8 cellular contexts compared by ENCODE assay signal in the genomic region with DNA sequence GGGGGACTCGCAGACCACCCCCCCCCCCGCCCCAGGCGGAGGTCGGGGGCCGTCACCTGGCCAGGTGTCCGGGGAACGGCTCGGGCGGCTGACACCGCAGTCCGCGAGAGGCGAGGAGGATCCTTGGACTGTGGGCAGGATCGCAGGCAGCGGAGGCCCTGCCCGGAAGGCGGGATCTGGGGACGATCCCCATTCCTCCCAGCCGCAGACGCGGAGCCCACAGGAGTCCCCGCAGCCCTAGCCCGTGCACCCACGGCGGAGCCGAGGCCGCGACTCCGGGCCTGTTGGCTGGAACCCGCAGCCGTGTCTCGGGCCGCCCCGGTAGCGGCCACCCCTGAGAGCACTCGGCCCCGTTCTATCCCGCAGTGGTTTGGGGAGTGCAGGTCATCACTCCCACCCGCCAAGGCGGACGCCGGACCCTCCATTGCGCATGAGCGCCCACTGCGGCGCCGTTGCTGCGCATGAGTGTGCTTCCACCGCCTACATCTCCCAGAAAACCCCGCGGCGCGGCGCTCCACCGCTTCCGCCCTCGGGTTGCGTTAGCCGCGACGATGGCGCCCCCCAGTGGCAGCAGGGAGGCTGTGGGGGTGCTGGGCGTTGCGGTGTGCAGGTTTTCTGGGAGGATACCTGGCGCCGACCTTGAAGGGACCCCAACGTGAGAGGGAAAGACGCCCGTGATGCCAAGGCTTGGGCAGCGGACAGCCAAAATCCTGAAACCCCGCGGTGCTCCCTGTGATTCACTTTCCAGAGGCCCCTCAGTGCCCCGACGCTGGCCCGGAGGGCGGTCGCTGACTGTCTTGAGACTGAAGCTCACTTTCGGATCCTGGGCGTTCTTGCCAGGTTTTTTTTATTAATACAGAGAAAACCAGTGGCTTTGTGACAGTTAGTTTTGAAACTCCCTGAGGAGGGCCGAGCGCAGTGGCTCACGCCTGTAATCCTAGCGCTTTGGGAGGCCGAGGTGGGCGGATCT. TPM values are rescaled to one million over a fixed set of nuclear protein-coding genes. Genes with fewer than 3 reads are reported as not detected.
DNase-seq lines count a peak whose midpoint lies in the region; ATAC-seq, FAIRE-seq and TF ChIP-seq lines count a peak whose summit lies in the region.

No MANE protein-coding gene starts in this region.

- TF ChIP-seq RAD21 in H1 (IDR thresholded peaks at IDR 0.05 in 1 of 2, conservative IDR thresholded peaks at IDR 0.05 in 1 of 2; ENCODE audit: low read depth in 2 of 2, low read length in 2 of 2): peak; percentile 99

- no peak overlapping the region; the same call in 1 of the 2 replicates for H2AFZ ChIP-seq in H1 (ENCODE audit: low read length)

- FAIRE-seq in H1 (lab: Jason Lieb, UNC): no peak

- H3K27me3 ChIP-seq in H1 (replicated peaks in 1 of 4; ENCODE audit: control insufficient read depth in 3 of 4, extremely low read depth in 1 of 4, insufficient read depth in 3 of 4, low read length in 3 of 4): no peaks in the 10 kb centered on the region

- H3K36me3 ChIP-seq in H1 (ENCODE audit: control insufficient read depth in 2 of 4, insufficient read depth in 4 of 4, low read length in 3 of 4): no peaks in the 10 kb centered on the region

- peaks cover 12% of the 10 kb centered on the region for H3K36me3 Mint-ChIP-seq in activated CD8-positive, alpha-beta memory T cell treated with anti-CD3 and anti-CD28 coated beads, Interleukin-2, amount 10 ng/mL, durations not matched to agents 7 days and 5 days
- peaks cover 2% of the 10 kb centered on the region for H3K36me3 Mint-ChIP-seq in memory B cell

- H3K27me3 Mint-ChIP-seq in activated CD8-positive, alpha-beta memory T cell treated with anti-CD3 and anti-CD28 coated beads, Interleukin-2, amount 10 ng/mL, durations not matched to agents 7 days and 5 days: no peaks in the 10 kb centered on the region
- H3K27me3 Mint-ChIP-seq in memory B cell: no peaks in the 10 kb centered on the region

- no peak overlapping the region for H2BK120ac ChIP-seq in H1 (replicated peaks; ENCODE audit: low read depth, low read length)

- peaks cover 4% of the 10 kb centered on the region; the same call in 1 of the 2 replicates for H3K23me2 ChIP-seq in H1 (ENCODE audit: low read depth, low read length)

- peak overlapping the region; percentile 85 to 94 for H3K4me2 ChIP-seq in H1 (ENCODE audit: insufficient read depth in 1 of 2, low read depth in 2 of 2, low read length in 2 of 2)

- H3K14ac ChIP-seq in H1 (ENCODE audit: insufficient read length): no peak overlapping the region

- H3K9me3 Mint-ChIP-seq in activated CD8-positive, alpha-beta memory T cell treated with anti-CD3 and anti-CD28 coated beads, Interleukin-2, amount 10 ng/mL, durations not matched to agents 7 days and 5 days (ENCODE audit: low read depth): peaks cover 3% of the 10 kb centered on the region
- no peaks in the 10 kb centered on the region for H3K9me3 Mint-ChIP-seq in memory B cell

- peak overlapping the region; percentile 75; the same call in 1 of the 2 replicates for H3K27ac ChIP-seq in H1 (ENCODE audit: low read depth, low read length)

- peaks cover 13% of the 10 kb centered on the region for H3K4me1 Mint-ChIP-seq in activated CD8-positive, alpha-beta memory T cell treated with anti-CD3 and anti-CD28 coated beads, Interleukin-2, amount 10 ng/mL, durations not matched to agents 7 days and 5 days
- H3K4me1 Mint-ChIP-seq in memory B cell: peaks cover 6% of the 10 kb centered on the region

- H2BK5ac ChIP-seq in H1 (ENCODE audit: low read depth, low read length): peak overlapping the region; percentile 78; the same call in 1 of the 2 replicates

- H4K8ac ChIP-seq in H1 (ENCODE audit: extremely low read depth, insufficient read depth, low read length): peak overlapping the region; percentile 94

- CTCF ChIA-PET in activated CD8-positive, alpha-beta memory T cell treated with anti-CD3 and anti-CD28 coated beads, Interleukin-2, amount 10 ng/mL, durations not matched to agents 7 days and 5 days (lab: Charles Lee): interaction anchor here (0.8 to 1.4 kb wide), 6 partner anchors 10 to 1056 kb away, joined by 3 to 4 read pairs (median 3); partner anchors contain the start of genes ZNF17 and ZNF551
- CTCF ChIA-PET in H1 (lab: Charles Lee; ENCODE audit: partially characterized antibody): interaction anchor here (0.6 to 4.8 kb wide), 12 partner anchors 13 to 573 kb away, joined by 3 to 34 read pairs (median 3); no protein-coding TSS in a partner anchor

- no peak overlapping the region for H3K4ac ChIP-seq in H1 (replicated peaks; ENCODE audit: insufficient read length, low read depth, low read length)

- POLR2A ChIA-PET in H1 (lab: Charles Lee; ENCODE audit: partially characterized antibody): interaction anchor here (0.6 to 2.7 kb wide), 15 partner anchors 10 to 373 kb away, joined by 3 to 12 read pairs (median 4); partner anchors contain the start of genes ZNF135, ZNF274, ZNF814 and ZSCAN18

- DNase-seq in AG09319 (ENCODE audit: extremely low read depth, low read depth) (peak; percentile 79), NCI-H69 (lab: John Stamatoyannopoulos, UW) (peak; percentile 8), H1 (ENCODE audit: low read depth in 1 of 2, low spot score in 2 of 2) (peak; percentile 82 to 100), memory B cell (ENCODE audit: low spot score in 2 of 2) (peak; percentile 96 to 99)
- peak; percentile 96 for DNase-seq in activated CD8-positive, alpha-beta memory T cell treated with anti-CD3 and anti-CD28 coated beads, Interleukin-2, amount 10 ng/mL, durations not matched to agents 7 days and 5 days
- DNase-seq in stimulated activated CD4-positive, alpha-beta T cell treated with anti-CD3 and anti-CD28 coated beads, TNF-alpha, amount 100 ng/mL, for 48 hours (ENCODE audit: low read depth in 3 of 3): peak; percentile 94 to 99 (median 98)

- peak overlapping the region; percentile 69 for H3K4me3 Mint-ChIP-seq in activated CD8-positive, alpha-beta memory T cell treated with anti-CD3 and anti-CD28 coated beads, Interleukin-2, amount 10 ng/mL, durations not matched to agents 7 days and 5 days
- peak overlapping the region; percentile 86 for H3K4me3 Mint-ChIP-seq in memory B cell

- H2AK5ac ChIP-seq in H1 (ENCODE audit: low read depth, low read length): no peak overlapping the region

- no peak overlapping the region for H4K91ac ChIP-seq in H1 (replicated peaks; ENCODE audit: insufficient read length, low read length)

- H4K5ac ChIP-seq in H1 (ENCODE audit: insufficient read length, low read depth, low read length): peak overlapping the region; percentile 86

- no peaks in the 10 kb centered on the region; a peak in 2 of 7 replicates for H3K4me1 ChIP-seq in H1 (replicated peaks in 1 of 4; ENCODE audit: control insufficient read depth in 3 of 4, insufficient read depth in 4 of 4, low read length in 3 of 4)

- no peak overlapping the region for H3K23ac ChIP-seq in H1 (ENCODE audit: insufficient read length)

- peak in 1 of 2 experiments; percentile 72; a peak in 2 of 3 replicates for TF ChIP-seq POLR2A in H1 (IDR thresholded peaks at IDR 0.05; ENCODE audit: control extremely low read depth in 1 of 2, low read depth in 2 of 2, low read length in 2 of 2)

- peaks cover 8 to 15% of the 10 kb centered on the region in 2 experiments; a peak in 3 of 4 replicates for H3K9me3 ChIP-seq in H1 (ENCODE audit: insufficient read depth in 2 of 2, low read depth in 1 of 2, low read length in 1 of 2)

- 0 out of 3 replicates have a peak, but pooled peaks of 1 of the 2 experiments have one; percentile 23 for TF ChIP-seq EP300 in H1 (IDR thresholded peaks at IDR 0.05; ENCODE audit: borderline replicate concordance in 1 of 2, low read depth in 2 of 2, low read length in 2 of 2)

- peak overlapping the region; percentile 74 to 91 (median 82) for H3K4me3 ChIP-seq in H1 (ENCODE audit: extremely low read depth in 1 of 4, insufficient read depth in 2 of 4, low read depth in 3 of 4, low read length in 4 of 4)

- no peak overlapping the region for H2BK15ac ChIP-seq in H1 (ENCODE audit: low read length)

- peak overlapping the region; percentile 59 for H3K56ac ChIP-seq in H1 (replicated peaks; ENCODE audit: insufficient read length, low read depth, low read length)

- peak overlapping the region; percentile 76 to 77 (median 76) for H3K9ac ChIP-seq in H1 (replicated peaks in 1 of 4; ENCODE audit: extremely low read depth in 1 of 4, low read depth in 3 of 4, low read length in 3 of 4)

- 8% methylated on average over 76 of the region's 85 CpGs; no CpG with 5 or more reads in 1 of the 2 experiments for WGBS in H1 (ENCODE audit: extremely low coverage in 1 of 2, insufficient coverage in 1 of 2, insufficient read length in 1 of 2, insufficient replicate concordance in 2 of 2, low coverage in 1 of 2, low lambda C conversion rate in 2 of 2, missing lambda C conversion rate in 1 of 2), 2 experiments

- H2BK20ac ChIP-seq in H1 (ENCODE audit: low read length): no peak overlapping the region

- peak; percentile 95 for TF ChIP-seq CTCF in AG09319 (IDR thresholded peaks at IDR 0.05; ENCODE audit: low read depth, low read length)
- TF ChIP-seq CTCF in H1 (IDR thresholded peaks at IDR 0.05; ENCODE audit: control extremely low read depth in 1 of 3, insufficient read depth in 1 of 3, low read depth in 1 of 3, low read length in 3 of 3): peak; percentile 97 to 98 (median 97)

- ATAC-seq in GM18907 (IDR thresholded peaks at IDR 0.05; ENCODE audit: unreplicated experiment): peak; percentile 76
- ATAC-seq in HG03342 (IDR thresholded peaks at IDR 0.05; ENCODE audit: unreplicated experiment): peak; percentile 68
- peak; percentile 84 for ATAC-seq in activated CD8-positive, alpha-beta memory T cell treated with anti-CD3 and anti-CD28 coated beads, Interleukin-2, amount 10 ng/mL, durations not matched to agents 7 days and 5 days
- ATAC-seq in memory B cell (ENCODE audit: low read depth): peak; percentile 87

- H3K18ac ChIP-seq in H1 (ENCODE audit: extremely low read depth, low read length): peak overlapping the region; percentile 78

- H2BK12ac ChIP-seq in H1 (ENCODE audit: low read depth, low read length): no peak overlapping the region

- H3K79me2 ChIP-seq in H1 (ENCODE audit: control insufficient read depth in 1 of 2, insufficient read depth in 2 of 2, low read length in 2 of 2): peaks cover 0 to 6% of the 10 kb centered on the region in 2 experiments; a peak in 2 of 4 replicates

- peak overlapping the region; percentile 67 for H3K27ac Mint-ChIP-seq in activated CD8-positive, alpha-beta memory T cell treated with anti-CD3 and anti-CD28 coated beads, Interleukin-2, amount 10 ng/mL, durations not matched to agents 7 days and 5 days
- H3K27ac Mint-ChIP-seq in memory B cell: peak overlapping the region; percentile 83

- no peaks in the 10 kb centered on the region for H4K20me1 ChIP-seq in H1 (replicated peaks in 1 of 2; ENCODE audit: control insufficient read depth in 1 of 2, insufficient read depth in 2 of 2, low read length in 2 of 2)

- no peaks in the 10 kb centered on the region for H3K79me1 ChIP-seq in H1 (ENCODE audit: low read depth, low read length)

RNA-seq across cellular contexts. Expression of gene ZNF329, which starts 4.4 kb away (rescaled TPM):
- total RNA-seq in activated CD8-positive, alpha-beta memory T cell treated with anti-CD3 and anti-CD28 coated beads, Interleukin-2, amount 10 ng/mL, durations not matched to agents 7 days and 5 days: 1 to 10 TPM; 4.0 to 4.6 TPM
- 11.2 and 12.0 TPM in 2 replicates for total RNA-seq in H1 (2021; fragmentation: NEBNext Ultra II Directional; extraction: Animal tissue kit (Norgen Biotek cat#: 25700))
- 5.0 and 5.8 TPM in 2 replicates for polyA plus RNA-seq in H1 (2011; rRNA removed)
- polyA plus RNA-seq in H1 (2011; cell fraction: cytosol; rRNA removed): 7.8 TPM
- 5.4 TPM for polyA plus RNA-seq in H1 (2011; cell fraction: nucleus; rRNA removed)
- polyA plus RNA-seq in H1 (2012, experiment 1 of 2): 8.2 to 12.5 TPM (median 9.8 TPM) in 4 replicates
- 2.1 TPM for polyA plus RNA-seq in H1 (2012, experiment 2 of 2)
- 5.5 TPM for polyA plus RNA-seq in H1 (2013, experiment 1 of 2)
- polyA plus RNA-seq in H1 (2013, experiment 2 of 2): 6.1 TPM
- polyA minus RNA-seq in H1 (2011; rRNA and poly(A)+ RNA removed): 17.6 and 18.5 TPM in 2 replicates
- polyA minus RNA-seq in H1 (2011; cell fraction: cytosol; rRNA and poly(A)+ RNA removed): 11.0 TPM
- polyA minus RNA-seq in H1 (2011; cell fraction: nucleus; rRNA and poly(A)+ RNA removed): 8.4 TPM

RNA-seq across cellular contexts. Expression of gene ZNF274, which starts 27.9 kb away (rescaled TPM):
- 10 to 100 TPM; 30.1 to 36.0 TPM for total RNA-seq in activated CD8-positive, alpha-beta memory T cell treated with anti-CD3 and anti-CD28 coated beads, Interleukin-2, amount 10 ng/mL, durations not matched to agents 7 days and 5 days
- total RNA-seq in H1 (2021; fragmentation: NEBNext Ultra II Directional; extraction: Animal tissue kit (Norgen Biotek cat#: 25700)): 25.1 and 27.7 TPM in 2 replicates
- polyA plus RNA-seq in H1 (2011; rRNA removed): 13.3 and 14.2 TPM in 2 replicates
- polyA plus RNA-seq in H1 (2011; cell fraction: cytosol; rRNA removed): 22.8 TPM
- polyA plus RNA-seq in H1 (2011; cell fraction: nucleus; rRNA removed): 31.8 TPM
- 23.2 to 26.0 TPM (median 24.9 TPM) in 4 replicates for polyA plus RNA-seq in H1 (2012, experiment 1 of 2)
- 6.0 TPM for polyA plus RNA-seq in H1 (2012, experiment 2 of 2)
- 15.6 TPM for polyA plus RNA-seq in H1 (2013, experiment 1 of 2)
- polyA plus RNA-seq in H1 (2013, experiment 2 of 2): 15.7 TPM
- polyA minus RNA-seq in H1 (2011; rRNA and poly(A)+ RNA removed): 30.2 and 34.7 TPM in 2 replicates
- 18.1 TPM for polyA minus RNA-seq in H1 (2011; cell fraction: cytosol; rRNA and poly(A)+ RNA removed)
- 42.1 TPM for polyA minus RNA-seq in H1 (2011; cell fraction: nucleus; rRNA and poly(A)+ RNA removed)

RNA-seq across cellular contexts. Expression of gene ZSCAN18, which starts 56.9 kb away (rescaled TPM):
- total RNA-seq in activated CD8-positive, alpha-beta memory T cell treated with anti-CD3 and anti-CD28 coated beads, Interleukin-2, amount 10 ng/mL, durations not matched to agents 7 days and 5 days: 10 to 100 TPM; 15.9 to 24.8 TPM
- 37.0 and 37.6 TPM in 2 replicates for total RNA-seq in H1 (2021; fragmentation: NEBNext Ultra II Directional; extraction: Animal tissue kit (Norgen Biotek cat#: 25700))
- 41.4 and 64.7 TPM in 2 replicates for polyA plus RNA-seq in H1 (2011; rRNA removed)
- polyA plus RNA-seq in H1 (2011; cell fraction: cytosol; rRNA removed): 58.3 TPM
- polyA plus RNA-seq in H1 (2011; cell fraction: nucleus; rRNA removed): 111 TPM
- polyA plus RNA-seq in H1 (2012, experiment 1 of 2): 41.5 to 51.6 TPM (median 46.0 TPM) in 4 replicates
- polyA plus RNA-seq in H1 (2012, experiment 2 of 2): 31.0 TPM
- polyA plus RNA-seq in H1 (2013, experiment 1 of 2): 29.8 TPM
- 27.0 TPM for polyA plus RNA-seq in H1 (2013, experiment 2 of 2)
- 18.1 and 18.4 TPM in 2 replicates for polyA minus RNA-seq in H1 (2011; rRNA and poly(A)+ RNA removed)
- polyA minus RNA-seq in H1 (2011; cell fraction: cytosol; rRNA and poly(A)+ RNA removed): 29.7 TPM
- 44.2 TPM for polyA minus RNA-seq in H1 (2011; cell fraction: nucleus; rRNA and poly(A)+ RNA removed)

Comparison
In these comparisons a context has a peak if more than half of its experiments do, and no peak if none do; other contexts are left out.
1. Peak in every context shown above with its lines: DNase-seq, ATAC-seq, H3K4me3 ChIP-seq and H3K27ac ChIP-seq.
2. DNase-seq: peak in every context shown above with its lines; median percentile 98 in stimulated activated CD4-positive, alpha-beta T cell treated with anti-CD3 and anti-CD28 coated beads, TNF-alpha, amount 100 ng/mL, for 48 hours; 98 in memory B cell; 96 in activated CD8-positive, alpha-beta memory T cell treated with anti-CD3 and anti-CD28 coated beads, Interleukin-2, amount 10 ng/mL, durations not matched to agents 7 days and 5 days; 91 in H1; 79 in AG09319; 8 in NCI-H69.